9 cellular contexts compared by ENCODE assay signal in the genomic region with DNA sequence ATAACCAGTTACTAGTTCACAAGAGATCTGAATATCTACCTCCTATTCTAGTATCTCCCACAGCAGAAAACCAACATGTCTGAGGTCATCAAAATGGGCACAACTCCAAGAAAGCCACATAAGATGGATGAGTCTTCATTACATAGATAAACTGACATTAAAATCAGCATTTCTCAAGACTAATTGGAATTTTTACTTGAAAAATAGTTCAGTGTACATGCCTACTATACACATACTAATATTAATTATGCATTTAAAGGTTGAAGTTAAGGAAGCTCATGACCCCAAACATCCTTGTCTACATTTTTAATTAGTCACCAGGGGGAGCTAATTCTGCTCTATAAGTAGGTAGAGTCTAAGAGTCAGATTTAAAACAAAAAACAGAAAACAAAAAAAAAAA. TPM values are rescaled to one million over a fixed set of nuclear protein-coding genes. Genes with fewer than 3 reads are reported as not detected.
DNase-seq lines count a peak whose midpoint lies in the region; ATAC-seq and TF ChIP-seq lines count a peak whose summit lies in the region.
"Had no signal": no experiment of that assay in that cellular context is flagged by ENCODE, and none has a peak within 500 bp of the region (broad histone marks: within the 10 kb centered on the region; RNA-seq: fewer than 3 reads in every experiment).

No MANE protein-coding gene starts in this region.

- H3K27ac ChIP-seq in brain microvascular endothelial cell, result no peak overlapping the region

- H3K4me3 ChIP-seq in NB4 (ENCODE audit: low read depth, low read length) (no peak overlapping the region), brain microvascular endothelial cell (ENCODE audit: low read depth, low read length) (no peak overlapping the region)

- no peak for TF ChIP-seq POLR2A in NB4 (IDR thresholded peaks at IDR 0.05; ENCODE audit: extremely low read depth, insufficient read length)

- H3K27ac Mint-ChIP-seq in osteocyte (ENCODE audit: unreplicated experiment), result no peak overlapping the region

- peaks cover 25% of the 10 kb centered on the region for H3K36me3 Mint-ChIP-seq in osteocyte (ENCODE audit: unreplicated experiment)

- no peaks in the 10 kb centered on the region for H3K36me3 ChIP-seq in brain microvascular endothelial cell (replicated peaks)

- no peak overlapping the region for H3K4me3 Mint-ChIP-seq in osteocyte (ENCODE audit: unreplicated experiment)

- no peaks in the 10 kb centered on the region for H3K27me3 Mint-ChIP-seq in osteocyte (ENCODE audit: unreplicated experiment)

- TF ChIP-seq CTCF in GM10266 (IDR thresholded peaks at IDR 0.05; ENCODE audit: control insufficient read depth, insufficient read depth, low read depth, missing control alignments), result peak; percentile 9
- TF ChIP-seq CTCF in NB4 (IDR thresholded peaks at IDR 0.05; ENCODE audit: low read depth, low read length), result no peak
- TF ChIP-seq CTCF in brain microvascular endothelial cell (IDR thresholded peaks at IDR 0.05; ENCODE audit: low read depth, low read length, missing control alignments), result no peak
- peak; percentile 22 for TF ChIP-seq CTCF in osteocyte (IDR thresholded peaks at IDR 0.05)

- H3K4me1 Mint-ChIP-seq in osteocyte (ENCODE audit: unreplicated experiment), result peaks cover 23% of the 10 kb centered on the region

- H3K9me3 Mint-ChIP-seq in osteocyte (ENCODE audit: unreplicated experiment), result no peaks in the 10 kb centered on the region

- no peaks in the 10 kb centered on the region for H3K27me3 ChIP-seq in brain microvascular endothelial cell (replicated peaks)

- DNase-seq in GM10266 (ENCODE audit: extremely low spot score) (no peak), NB4 (ENCODE audit: low read depth) (peak; percentile 8), brain microvascular endothelial cell (peak; percentile 85), osteocyte (ENCODE audit: extremely low spot score, unreplicated experiment) (no peak)
- DNase-seq in stimulated activated naive CD4-positive, alpha-beta T cell treated with Interleukin-2 at 50 U/mL for 16 hours (lab: John Stamatoyannopoulos, UW), result no peak
- DNase-seq: NCI-H1092 treated with DMSO at 0.1 percent for 48 hours had no signal

- in situ Hi-C loops in brain microvascular endothelial cell (cut with HindIII; ENCODE audit: low pct_ligation_motif_present, low sequenced_read_pairs), result no loop called here

- no peak for ATAC-seq in HG03442 (IDR thresholded peaks at IDR 0.05; ENCODE audit: unreplicated experiment)
- no peak for ATAC-seq in HG02938 (IDR thresholded peaks at IDR 0.05; ENCODE audit: unreplicated experiment)
- ATAC-seq in HG03342 (IDR thresholded peaks at IDR 0.05; ENCODE audit: unreplicated experiment), result no peak

RNA-seq across cellular contexts. Expression of a gene that starts 41.9 kb away (rescaled TPM):
- 52.2 and 57.1 TPM in 2 replicates for total RNA-seq in osteocyte

Comparison
In these comparisons a context has a peak if more than half of its experiments do, and no peak if none do; other contexts are left out.
1. DNase-seq: peak in NB4 (single experiment) and brain microvascular endothelial cell (single experiment); none in GM10266 (single experiment), osteocyte (single experiment) and stimulated activated naive CD4-positive, alpha-beta T cell treated with Interleukin-2 at 50 U/mL for 16 hours (single experiment).
2. CTCF ChIP-seq: peak in GM10266 (single experiment) and osteocyte (single experiment); none in NB4 (single experiment) and brain microvascular endothelial cell (single experiment).